In genomic region chr5:59724482-59725392, GRCh38 we compare ENCODE assay signal across 8 cellular contexts.
DNase-seq lines count a peak whose midpoint lies in the region; ATAC-seq, FAIRE-seq and TF ChIP-seq lines count a peak whose summit lies in the region.

No MANE protein-coding gene starts in this region.

- H3K9me2 ChIP-seq in MM.1S (replicated peaks; ENCODE audit: insufficient read depth, low read length) = no peaks in the 10 kb centered on the region

- H3K27me3 ChIP-seq in MM.1S (replicated peaks; ENCODE audit: insufficient read depth, low read length) = no peaks in the 10 kb centered on the region

- no peak overlapping the region for H3K27ac Mint-ChIP-seq in activated CD8-positive, alpha-beta T cell treated with anti-CD3 and anti-CD28 coated beads, Interleukin-2, amount 10 ng/mL, durations not matched to agents 7 days and 5 days

- peak; percentile 43 for DNase-seq in SIG-M5 treated with dmso at 0.1 percent for 504 hours (lab: John Stamatoyannopoulos, UW; ENCODE audit: unreplicated experiment)
- no peak for DNase-seq in SIG-M5 (lab: John Stamatoyannopoulos, UW)
- peak; percentile 60 for DNase-seq in MM.1S
- peak; percentile 47 for DNase-seq in activated CD8-positive, alpha-beta T cell treated with anti-CD3 and anti-CD28 coated beads, Interleukin-2, amount 10 ng/mL, durations not matched to agents 7 days and 5 days
- peak; percentile 58 for DNase-seq in kidney tubule cell (ENCODE audit: low spot score)
- DNase-seq in urothelium cell line (ENCODE audit: low spot score) = peak; percentile 57

- H3K36me3 ChIP-seq in MM.1S (replicated peaks; ENCODE audit: insufficient read depth, low read length) = no peaks in the 10 kb centered on the region

- peaks cover 2% of the 10 kb centered on the region for H3K27me3 Mint-ChIP-seq in activated CD8-positive, alpha-beta T cell treated with anti-CD3 and anti-CD28 coated beads, Interleukin-2, amount 10 ng/mL, durations not matched to agents 7 days and 5 days (ENCODE audit: low read depth)

- peak; percentile 81 for ATAC-seq in GM21447 (IDR thresholded peaks at IDR 0.05; ENCODE audit: unreplicated experiment)
- ATAC-seq in activated CD8-positive, alpha-beta T cell treated with anti-CD3 and anti-CD28 coated beads, Interleukin-2, amount 10 ng/mL, durations not matched to agents 7 days and 5 days = peak; percentile 58
- no peak for ATAC-seq in GM21381 (IDR thresholded peaks at IDR 0.05; ENCODE audit: unreplicated experiment)

- H3K4me1 ChIP-seq in MM.1S (ENCODE audit: low read length) = no peaks in the 10 kb centered on the region

- no peak overlapping the region for H3K4me3 Mint-ChIP-seq in activated CD8-positive, alpha-beta T cell treated with anti-CD3 and anti-CD28 coated beads, Interleukin-2, amount 10 ng/mL, durations not matched to agents 7 days and 5 days

- H3K36me3 Mint-ChIP-seq in activated CD8-positive, alpha-beta T cell treated with anti-CD3 and anti-CD28 coated beads, Interleukin-2, amount 10 ng/mL, durations not matched to agents 7 days and 5 days (ENCODE audit: low read depth) = no peaks in the 10 kb centered on the region

- H3K79me2 ChIP-seq in MM.1S (ENCODE audit: low read length) = no peaks in the 10 kb centered on the region

- H3K27ac ChIP-seq in MM.1S (ENCODE audit: low read length) = no peak overlapping the region

- H3K9me3 ChIP-seq in MM.1S (replicated peaks; ENCODE audit: insufficient read depth, low read length) = no peaks in the 10 kb centered on the region

- H3K4me1 Mint-ChIP-seq in activated CD8-positive, alpha-beta T cell treated with anti-CD3 and anti-CD28 coated beads, Interleukin-2, amount 10 ng/mL, durations not matched to agents 7 days and 5 days (ENCODE audit: low read depth) = no peaks in the 10 kb centered on the region

- H3F3A ChIP-seq in MM.1S (ENCODE audit: insufficient read depth, low read length) = no peaks in the 10 kb centered on the region

- H3K4me3 ChIP-seq in MM.1S (ENCODE audit: low read length) = no peak overlapping the region

- CTCF ChIA-PET in activated CD8-positive, alpha-beta T cell treated with anti-CD3 and anti-CD28 coated beads, Interleukin-2, amount 10 ng/mL, durations not matched to agents 7 days and 5 days (lab: Charles Lee) = interaction anchor here (1.1 to 1.3 kb wide), 2 partner anchors 65 to 76 kb away, joined by 3 to 6 read pairs; no protein-coding TSS in a partner anchor

- H3K9me3 Mint-ChIP-seq in activated CD8-positive, alpha-beta T cell treated with anti-CD3 and anti-CD28 coated beads, Interleukin-2, amount 10 ng/mL, durations not matched to agents 7 days and 5 days (ENCODE audit: insufficient read depth) = no peaks in the 10 kb centered on the region

- no peak overlapping the region for H3K4me2 ChIP-seq in MM.1S (ENCODE audit: low read depth, low read length)

- peak; percentile 87 for TF ChIP-seq CTCF in MM.1S (IDR thresholded peaks at IDR 0.05; ENCODE audit: low read length)

- no peaks in the 10 kb centered on the region for H4K20me1 ChIP-seq in MM.1S (ENCODE audit: insufficient read depth, low read length)

- H3K9ac ChIP-seq in MM.1S (ENCODE audit: low read length) = no peak overlapping the region

- POLR2A ChIA-PET in activated CD8-positive, alpha-beta T cell treated with anti-CD3 and anti-CD28 coated beads, Interleukin-2, amount 10 ng/mL, durations not matched to agents 7 days and 5 days (lab: Charles Lee) = no interaction called here

- no peak overlapping the region for H2AFZ ChIP-seq in MM.1S (ENCODE audit: low read length)

- peak; percentile 59 for FAIRE-seq in urothelium cell line (lab: Jason Lieb, UNC)
